9 cellular contexts compared by ENCODE assay signal in genomic region chr10:64733980-64734379, GRCh38.
DNase-seq lines count a peak whose midpoint lies in the region; ATAC-seq and TF ChIP-seq lines count a peak whose summit lies in the region.
"Had no signal": no experiment of that assay in that cellular context is flagged by ENCODE, and none has a peak within 500 bp of the region (broad histone marks: within the 10 kb centered on the region; RNA-seq: fewer than 3 reads in every experiment).

No MANE protein-coding gene starts in this region.

- H3K9me3 Mint-ChIP-seq in activated T-helper 2 cell treated with anti-CD3 and anti-CD28 coated beads, Interferon-gamma antibody, Interleukin-2, Interleukin-4, amounts not matched to agents 10 μg/mL and 5 μg/mL and 100 μg/mL, durations not matched to agents 14 hours and 24 hours and 36 hours: peaks cover 9% of the 10 kb centered on the region

- H3K36me3 ChIP-seq in RWPE2 (ENCODE audit: low read depth) (no peaks in the 10 kb centered on the region), sigmoid colon (no peaks in the 10 kb centered on the region)

- no peak for TF ChIP-seq EP300 in sigmoid colon (IDR thresholded peaks at IDR 0.05)

- DNase-seq in Caki2 (ENCODE audit: low read depth) (peak; percentile 51), RWPE2 (ENCODE audit: low spot score) (no peak), kidney glomerular epithelial cell (lab: John Stamatoyannopoulos, UW) (peak; percentile 24), NCI-H2107 (lab: John Stamatoyannopoulos, UW) (no peak), NCI-H1092 (lab: John Stamatoyannopoulos, UW) (no peak), sigmoid colon (no peak)
- no peak for DNase-seq in activated T-helper 2 cell treated with anti-CD3 and anti-CD28 coated beads, Interferon-gamma antibody, Interleukin-2, Interleukin-4, amounts not matched to agents 10 μg/mL and 5 μg/mL and 100 μg/mL, durations not matched to agents 14 hours and 24 hours and 36 hours (ENCODE audit: low spot score)
- DNase-seq: hypothalamus had no signal

- no peak overlapping the region for H3K27ac Mint-ChIP-seq in activated T-helper 2 cell treated with anti-CD3 and anti-CD28 coated beads, Interferon-gamma antibody, Interleukin-2, Interleukin-4, amounts not matched to agents 10 μg/mL and 5 μg/mL and 100 μg/mL, durations not matched to agents 14 hours and 24 hours and 36 hours

- intact Hi-C loops in activated T-helper 2 cell treated with anti-CD3 and anti-CD28 coated beads, Interferon-gamma antibody, Interleukin-2, Interleukin-4, amounts not matched to agents 10 μg/mL and 5 μg/mL and 100 μg/mL, durations not matched to agents 14 hours and 24 hours and 36 hours (cut with micrococcal nuclease): no loop called here
- intact Hi-C loops in sigmoid colon (cut with DNase I): loop anchor here (5.0 kb wide), 1 partner anchor 1448 kb away; no protein-coding TSS in a partner anchor

- in situ Hi-C loops in Caki2 (cut with HindIII; ENCODE audit: low pct_unique_long_range_greater_than_20kb, low sequenced_read_pairs): no loop called here

- H3K9me3 ChIP-seq in RWPE2 (ENCODE audit: severe bottlenecking) (no peaks in the 10 kb centered on the region), sigmoid colon (no peaks in the 10 kb centered on the region)

- H3K27me3 ChIP-seq in RWPE2 (ENCODE audit: insufficient read depth, poor library complexity, severe bottlenecking) (no peaks in the 10 kb centered on the region), sigmoid colon (no peaks in the 10 kb centered on the region)

- no peaks in the 10 kb centered on the region for H3K4me1 Mint-ChIP-seq in activated T-helper 2 cell treated with anti-CD3 and anti-CD28 coated beads, Interferon-gamma antibody, Interleukin-2, Interleukin-4, amounts not matched to agents 10 μg/mL and 5 μg/mL and 100 μg/mL, durations not matched to agents 14 hours and 24 hours and 36 hours (ENCODE audit: low read depth)

- TF ChIP-seq CTCF in RWPE2 (IDR thresholded peaks at IDR 0.05; ENCODE audit: poor library complexity, severe bottlenecking): peak; percentile 59
- peak in 1 of 4 experiments; percentile 21 for TF ChIP-seq CTCF in sigmoid colon (IDR thresholded peaks at IDR 0.05)

- no peak overlapping the region for H3K4me3 Mint-ChIP-seq in activated T-helper 2 cell treated with anti-CD3 and anti-CD28 coated beads, Interferon-gamma antibody, Interleukin-2, Interleukin-4, amounts not matched to agents 10 μg/mL and 5 μg/mL and 100 μg/mL, durations not matched to agents 14 hours and 24 hours and 36 hours (ENCODE audit: low read depth)

- peak; percentile 52 for ATAC-seq in HG03097 (IDR thresholded peaks at IDR 0.05; ENCODE audit: low FRiP score, unreplicated experiment)
- 0 out of 3 replicates have a peak, but pooled peaks have one; percentile 38 for ATAC-seq in RWPE2 (ENCODE audit: low read depth)

- no peak overlapping the region for H3K4me3 ChIP-seq in RWPE2 (ENCODE audit: severe bottlenecking)
- H3K4me3 ChIP-seq in sigmoid colon: no peak overlapping the region

- H3K4me1 ChIP-seq in RWPE2 (ENCODE audit: insufficient read depth, poor library complexity, severe bottlenecking) (no peaks in the 10 kb centered on the region), sigmoid colon (no peaks in the 10 kb centered on the region)

- no peak overlapping the region for H3K27ac ChIP-seq in RWPE2 (ENCODE audit: poor library complexity, severe bottlenecking)
- H3K27ac ChIP-seq in sigmoid colon: no peak overlapping the region

- TF ChIP-seq POLR2A in sigmoid colon (IDR thresholded peaks at IDR 0.05): no peak

- H3K36me3 Mint-ChIP-seq in activated T-helper 2 cell treated with anti-CD3 and anti-CD28 coated beads, Interferon-gamma antibody, Interleukin-2, Interleukin-4, amounts not matched to agents 10 μg/mL and 5 μg/mL and 100 μg/mL, durations not matched to agents 14 hours and 24 hours and 36 hours (ENCODE audit: low read depth): no peaks in the 10 kb centered on the region

- no peaks in the 10 kb centered on the region for H3K27me3 Mint-ChIP-seq in activated T-helper 2 cell treated with anti-CD3 and anti-CD28 coated beads, Interferon-gamma antibody, Interleukin-2, Interleukin-4, amounts not matched to agents 10 μg/mL and 5 μg/mL and 100 μg/mL, durations not matched to agents 14 hours and 24 hours and 36 hours (ENCODE audit: low read depth)

Comparison
In these comparisons a context has a peak if more than half of its experiments do, and no peak if none do; other contexts are left out.
1. DNase-seq: peak in Caki2 (single experiment) and kidney glomerular epithelial cell (single experiment); none in RWPE2 (single experiment), NCI-H2107 (single experiment), activated T-helper 2 cell treated with anti-CD3 and anti-CD28 coated beads, Interferon-gamma antibody, Interleukin-2, Interleukin-4, amounts not matched to agents 10 μg/mL and 5 μg/mL and 100 μg/mL, durations not matched to agents 14 hours and 24 hours and 36 hours (single experiment), NCI-H1092 (single experiment) and sigmoid colon (single experiment).